Comparison of ENCODE assay signal across 10 cellular contexts in the genomic region with DNA sequence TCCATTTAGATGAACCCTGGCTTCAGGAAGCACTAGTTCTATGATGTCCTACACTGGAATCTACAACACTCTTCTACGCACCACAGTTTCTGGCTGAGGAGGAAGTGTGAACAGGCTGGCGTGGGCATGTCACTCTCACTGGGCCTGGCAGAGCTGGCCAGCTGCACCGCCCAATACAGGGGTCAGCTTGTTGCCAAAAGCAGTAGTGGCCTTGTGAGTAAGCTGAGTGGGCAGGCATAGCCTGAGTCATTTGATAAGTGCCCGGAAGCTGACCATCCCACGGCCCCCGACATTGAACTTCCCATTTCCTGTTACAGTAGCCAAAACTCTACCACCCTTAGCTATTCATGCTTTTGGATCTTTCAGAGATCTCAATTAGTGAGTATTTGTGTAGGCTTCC.
A peak's percentile ranks its signal among the peaks of the same experiment; 100 is the strongest.
DNase-seq lines count a peak whose midpoint lies in the region; ATAC-seq and TF ChIP-seq lines count a peak whose summit lies in the region.
"Had no signal": no experiment of that assay in that cellular context is flagged by ENCODE, and none has a peak within 500 bp of the region (broad histone marks: within the 10 kb centered on the region; RNA-seq: fewer than 3 reads in every experiment).

No MANE protein-coding gene starts in this region.

- no peaks in the 10 kb centered on the region for H3K4me1 ChIP-seq in GM23338 (ENCODE audit: insufficient read depth)
- peaks cover 10% of the 10 kb centered on the region for H3K4me1 ChIP-seq in adipocyte (ENCODE audit: control insufficient read depth, insufficient read depth, low read length)

- no peaks in the 10 kb centered on the region for H3K36me3 ChIP-seq in GM23338 (ENCODE audit: insufficient read depth)
- H3K36me3 ChIP-seq in adipocyte (ENCODE audit: control insufficient read depth, insufficient read depth, low read length, severe bottlenecking): no peaks in the 10 kb centered on the region
- H3K36me3 ChIP-seq: cardiac muscle cell had no signal

- H3K9ac ChIP-seq in adipocyte (ENCODE audit: low read length): no peak overlapping the region

- no peaks in the 10 kb centered on the region for H3K9me3 ChIP-seq in adipocyte (ENCODE audit: control insufficient read depth, low read length)

- H3K4me3 Mint-ChIP-seq in GM23338: no peak overlapping the region
- H3K4me3 Mint-ChIP-seq: activated CD4-positive, alpha-beta T cell treated with anti-CD3 and anti-CD28 coated beads, Interleukin-2, amount 10 ng/mL, durations not matched to agents 7 days and 5 days had no signal

- peaks cover 2% of the 10 kb centered on the region for H3K27me3 Mint-ChIP-seq in GM23338 (ENCODE audit: insufficient read depth, low read depth, poor library complexity)

- H3K27ac Mint-ChIP-seq in GM23338: no peak overlapping the region
- H3K27ac Mint-ChIP-seq: activated CD4-positive, alpha-beta T cell treated with anti-CD3 and anti-CD28 coated beads, Interleukin-2, amount 10 ng/mL, durations not matched to agents 7 days and 5 days had no signal

- no peaks in the 10 kb centered on the region for H4K20me1 ChIP-seq in GM23338 (replicated peaks; ENCODE audit: insufficient read depth)

- no peak for TF ChIP-seq CTCF in GM23338 (conservative IDR thresholded peaks at IDR 0.05; ENCODE audit: low read depth in 2 of 2)

- H3K27me3 ChIP-seq in GM23338 (ENCODE audit: insufficient read depth) (no peaks in the 10 kb centered on the region), adipocyte (replicated peaks; ENCODE audit: control insufficient read depth, insufficient read depth, low read length) (no peaks in the 10 kb centered on the region)
- H3K27me3 ChIP-seq: cardiac muscle cell had no signal

- no peaks in the 10 kb centered on the region for H3K4me1 Mint-ChIP-seq in GM23338
- H3K4me1 Mint-ChIP-seq: activated CD4-positive, alpha-beta T cell treated with anti-CD3 and anti-CD28 coated beads, Interleukin-2, amount 10 ng/mL, durations not matched to agents 7 days and 5 days had no signal

- H3K36me3 Mint-ChIP-seq in GM23338 (ENCODE audit: low read depth): no peaks in the 10 kb centered on the region

- peak overlapping the region; percentile 72 for H2AFZ ChIP-seq in GM23338

- H3F3A ChIP-seq in GM23338 (replicated peaks; ENCODE audit: low read depth): no peaks in the 10 kb centered on the region

- intact Hi-C loops in Right ventricle myocardium superior (cut with DNase I): no loop called here

- no peak overlapping the region for H3K27ac ChIP-seq in GM23338 (ENCODE audit: low read depth)
- H3K27ac ChIP-seq: cardiac muscle cell had no signal

- no peak for DNase-seq in GM23338 (ENCODE audit: low spot score)
- peak; percentile 32 for DNase-seq in adipocyte (ENCODE audit: low read depth)
- peak; percentile 84 for DNase-seq in Right ventricle myocardium superior
- DNase-seq in renal cortical epithelial cell (ENCODE audit: low read depth): peak; percentile 86
- DNase-seq in iPS-NIHi11 (ENCODE audit: low spot score): no peak
- DNase-seq: activated CD4-positive, alpha-beta T cell treated with anti-CD3 and anti-CD28 coated beads, Interleukin-2, amount 10 ng/mL, durations not matched to agents 7 days and 5 days had no signal

- no peaks in the 10 kb centered on the region for H3K9me3 Mint-ChIP-seq in GM23338
- H3K9me3 Mint-ChIP-seq: activated CD4-positive, alpha-beta T cell treated with anti-CD3 and anti-CD28 coated beads, Interleukin-2, amount 10 ng/mL, durations not matched to agents 7 days and 5 days had no signal

- H3K79me2 ChIP-seq in GM23338 (replicated peaks; ENCODE audit: insufficient read depth): no peaks in the 10 kb centered on the region

- no peaks in the 10 kb centered on the region for H3K9me2 ChIP-seq in GM23338 (ENCODE audit: insufficient read depth)

- no peak for ATAC-seq in GM23338
- peak; percentile 88 for ATAC-seq in Right ventricle myocardium superior (ENCODE audit: poor library complexity)
- ATAC-seq in HG03457 (IDR thresholded peaks at IDR 0.05; ENCODE audit: unreplicated experiment): no peak
- ATAC-seq in HG02759 (IDR thresholded peaks at IDR 0.05; ENCODE audit: unreplicated experiment): no peak
- ATAC-seq in HG03460 (IDR thresholded peaks at IDR 0.05; ENCODE audit: unreplicated experiment): no peak

- H3K4me2 ChIP-seq in GM23338: no peak overlapping the region

- H3K4me3 ChIP-seq in GM23338: no peak overlapping the region
- H3K4me3 ChIP-seq in adipocyte (ENCODE audit: low read length): no peak overlapping the region
- H3K4me3 ChIP-seq: cardiac muscle cell had no signal

TF ChIP-seq in GM23338, 12 proteins besides CTCF, POLR2A, EP300 and RAD21 (continues in another document):
- TF ChIP-seq ZNF331 (CRISPR knock-in tag; IDR thresholded peaks at IDR 0.05; ENCODE audit: low read depth) (no peak), EZH2 (IDR thresholded peaks at IDR 0.05; ENCODE audit: low read depth, unreplicated experiment) (no peak), ZNF114 (CRISPR knock-in tag; IDR thresholded peaks at IDR 0.05) (no peak), EZH2phosphoT487 (IDR thresholded peaks at IDR 0.05; ENCODE audit: unreplicated experiment) (no peak), STAT1 (IDR thresholded peaks at IDR 0.05; ENCODE audit: unreplicated experiment) (no peak), POLR2AphosphoS5 (IDR thresholded peaks at IDR 0.05; ENCODE audit: low read depth) (no peak), CREB1 (CRISPR knock-in tag; IDR thresholded peaks at IDR 0.05; ENCODE audit: low read depth) (no peak), ETS1 (IDR thresholded peaks at IDR 0.05) (no peak), JUNB (IDR thresholded peaks at IDR 0.05; ENCODE audit: unreplicated experiment) (no peak)
- TF ChIP-seq, protein P1, sequence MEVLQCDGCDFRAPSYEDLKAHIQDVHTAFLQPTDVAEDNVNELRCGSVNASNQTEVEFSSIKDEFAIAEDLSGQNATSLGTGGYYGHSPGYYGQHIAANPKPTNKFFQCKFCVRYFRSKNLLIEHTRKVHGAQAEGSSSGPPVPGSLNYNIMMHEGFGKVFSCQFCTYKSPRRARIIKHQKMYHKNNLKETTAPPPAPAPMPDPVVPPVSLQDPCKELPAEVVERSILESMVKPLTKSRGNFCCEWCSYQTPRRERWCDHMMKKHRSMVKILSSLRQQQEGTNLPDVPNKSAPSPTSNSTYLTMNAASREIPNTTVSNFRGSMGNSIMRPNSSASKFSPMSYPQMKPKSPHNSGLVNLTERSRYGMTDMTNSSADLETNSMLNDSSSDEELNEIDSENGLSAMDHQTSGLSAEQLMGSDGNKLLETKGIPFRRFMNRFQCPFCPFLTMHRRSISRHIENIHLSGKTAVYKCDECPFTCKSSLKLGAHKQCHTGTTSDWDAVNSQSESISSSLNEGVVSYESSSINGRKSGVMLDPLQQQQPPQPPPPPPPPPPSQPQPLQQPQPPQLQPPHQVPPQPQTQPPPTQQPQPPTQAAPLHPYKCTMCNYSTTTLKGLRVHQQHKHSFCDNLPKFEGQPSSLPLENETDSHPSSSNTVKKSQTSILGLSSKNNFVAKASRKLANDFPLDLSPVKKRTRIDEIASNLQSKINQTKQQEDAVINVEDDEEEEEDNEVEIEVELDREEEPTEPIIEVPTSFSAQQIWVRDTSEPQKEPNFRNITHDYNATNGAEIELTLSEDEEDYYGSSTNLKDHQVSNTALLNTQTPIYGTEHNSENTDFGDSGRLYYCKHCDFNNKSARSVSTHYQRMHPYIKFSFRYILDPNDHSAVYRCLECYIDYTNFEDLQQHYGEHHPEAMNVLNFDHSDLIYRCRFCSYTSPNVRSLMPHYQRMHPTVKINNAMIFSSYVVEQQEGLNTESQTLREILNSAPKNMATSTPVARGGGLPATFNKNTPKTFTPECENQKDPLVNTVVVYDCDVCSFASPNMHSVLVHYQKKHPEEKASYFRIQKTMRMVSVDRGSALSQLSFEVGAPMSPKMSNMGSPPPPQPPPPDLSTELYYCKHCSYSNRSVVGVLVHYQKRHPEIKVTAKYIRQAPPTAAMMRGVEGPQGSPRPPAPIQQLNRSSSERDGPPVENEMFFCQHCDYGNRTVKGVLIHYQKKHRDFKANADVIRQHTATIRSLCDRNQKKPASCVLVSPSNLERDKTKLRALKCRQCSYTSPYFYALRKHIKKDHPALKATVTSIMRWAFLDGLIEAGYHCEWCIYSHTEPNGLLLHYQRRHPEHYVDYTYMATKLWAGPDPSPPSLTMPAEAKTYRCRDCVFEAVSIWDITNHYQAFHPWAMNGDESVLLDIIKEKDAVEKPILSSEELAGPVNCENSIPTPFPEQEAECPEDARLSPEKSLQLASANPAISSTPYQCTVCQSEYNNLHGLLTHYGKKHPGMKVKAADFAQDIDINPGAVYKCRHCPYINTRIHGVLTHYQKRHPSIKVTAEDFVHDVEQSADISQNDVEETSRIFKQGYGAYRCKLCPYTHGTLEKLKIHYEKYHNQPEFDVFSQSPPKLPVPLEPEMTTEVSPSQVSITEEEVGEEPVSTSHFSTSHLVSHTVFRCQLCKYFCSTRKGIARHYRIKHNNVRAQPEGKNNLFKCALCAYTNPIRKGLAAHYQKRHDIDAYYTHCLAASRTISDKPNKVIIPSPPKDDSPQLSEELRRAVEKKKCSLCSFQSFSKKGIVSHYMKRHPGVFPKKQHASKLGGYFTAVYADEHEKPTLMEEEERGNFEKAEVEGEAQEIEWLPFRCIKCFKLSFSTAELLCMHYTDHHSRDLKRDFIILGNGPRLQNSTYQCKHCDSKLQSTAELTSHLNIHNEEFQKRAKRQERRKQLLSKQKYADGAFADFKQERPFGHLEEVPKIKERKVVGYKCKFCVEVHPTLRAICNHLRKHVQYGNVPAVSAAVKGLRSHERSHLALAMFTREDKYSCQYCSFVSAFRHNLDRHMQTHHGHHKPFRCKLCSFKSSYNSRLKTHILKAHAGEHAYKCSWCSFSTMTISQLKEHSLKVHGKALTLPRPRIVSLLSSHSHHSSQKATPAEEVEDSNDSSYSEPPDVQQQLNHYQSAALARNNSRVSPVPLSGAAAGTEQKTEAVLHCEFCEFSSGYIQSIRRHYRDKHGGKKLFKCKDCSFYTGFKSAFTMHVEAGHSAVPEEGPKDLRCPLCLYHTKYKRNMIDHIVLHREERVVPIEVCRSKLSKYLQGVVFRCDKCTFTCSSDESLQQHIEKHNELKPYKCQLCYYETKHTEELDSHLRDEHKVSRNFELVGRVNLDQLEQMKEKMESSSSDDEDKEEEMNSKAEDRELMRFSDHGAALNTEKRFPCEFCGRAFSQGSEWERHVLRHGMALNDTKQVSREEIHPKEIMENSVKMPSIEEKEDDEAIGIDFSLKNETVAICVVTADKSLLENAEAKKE (CRISPR knock-in tag; IDR thresholded peaks at IDR 0.05): no peak

Comparison
In these comparisons a context has a peak if more than half of its experiments do, and no peak if none do; other contexts are left out.
1. DNase-seq: peak in adipocyte (single experiment), Right ventricle myocardium superior (single experiment) and renal cortical epithelial cell (single experiment); none in GM23338 (single experiment) and iPS-NIHi11 (single experiment).